1 cellular context compared by ENCODE assay signal in the genomic region with DNA sequence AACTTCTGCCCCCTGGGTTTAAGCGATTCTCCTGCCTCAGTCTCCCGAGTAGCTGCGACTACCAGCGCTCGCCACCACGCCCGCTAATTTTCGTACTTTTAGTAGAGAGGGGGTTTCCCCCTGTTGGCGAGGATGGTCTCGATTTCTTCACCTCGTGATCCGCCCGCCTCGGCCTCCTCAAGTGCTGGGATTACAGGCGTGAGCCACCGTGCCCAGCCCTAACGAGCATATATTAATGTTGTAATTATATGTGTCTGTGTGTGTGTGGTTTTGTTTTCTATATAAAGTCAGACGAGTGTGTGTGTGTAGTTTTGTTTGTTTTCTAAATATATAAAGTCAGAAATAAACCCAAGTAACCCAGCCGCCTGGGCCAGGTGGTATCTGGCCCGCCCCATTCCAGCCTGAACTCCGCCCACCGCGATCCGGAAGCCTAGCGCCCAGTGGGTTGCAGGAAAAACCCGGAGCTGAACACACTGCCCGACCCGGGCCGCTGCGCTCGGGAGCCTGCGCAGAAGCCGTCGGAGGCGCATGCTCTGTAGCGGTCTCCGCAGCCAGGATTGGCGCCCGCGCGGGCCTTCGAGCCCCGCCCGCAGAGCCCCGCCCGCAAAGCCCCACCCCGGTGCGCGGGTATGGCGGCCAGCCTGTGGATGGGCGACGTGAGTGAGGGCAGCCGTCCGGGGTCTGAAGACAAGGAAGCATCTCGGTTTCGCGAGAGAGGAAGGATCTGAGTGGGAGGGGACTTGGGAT.
A peak's percentile ranks its signal among the peaks of the same experiment; 100 is the strongest.
TF ChIP-seq lines count a peak whose summit lies in the region.

A gene (plus strand): TSS at position 604 of the 747 bp plus-strand sequence. CDS start 26 bp downstream, at position 630.

TF ChIP-seq in HepG2, 621 proteins besides CTCF, POLR2A, EP300 and RAD21 (continued from another document and continues in another):
- TF ChIP-seq, protein P1, sequence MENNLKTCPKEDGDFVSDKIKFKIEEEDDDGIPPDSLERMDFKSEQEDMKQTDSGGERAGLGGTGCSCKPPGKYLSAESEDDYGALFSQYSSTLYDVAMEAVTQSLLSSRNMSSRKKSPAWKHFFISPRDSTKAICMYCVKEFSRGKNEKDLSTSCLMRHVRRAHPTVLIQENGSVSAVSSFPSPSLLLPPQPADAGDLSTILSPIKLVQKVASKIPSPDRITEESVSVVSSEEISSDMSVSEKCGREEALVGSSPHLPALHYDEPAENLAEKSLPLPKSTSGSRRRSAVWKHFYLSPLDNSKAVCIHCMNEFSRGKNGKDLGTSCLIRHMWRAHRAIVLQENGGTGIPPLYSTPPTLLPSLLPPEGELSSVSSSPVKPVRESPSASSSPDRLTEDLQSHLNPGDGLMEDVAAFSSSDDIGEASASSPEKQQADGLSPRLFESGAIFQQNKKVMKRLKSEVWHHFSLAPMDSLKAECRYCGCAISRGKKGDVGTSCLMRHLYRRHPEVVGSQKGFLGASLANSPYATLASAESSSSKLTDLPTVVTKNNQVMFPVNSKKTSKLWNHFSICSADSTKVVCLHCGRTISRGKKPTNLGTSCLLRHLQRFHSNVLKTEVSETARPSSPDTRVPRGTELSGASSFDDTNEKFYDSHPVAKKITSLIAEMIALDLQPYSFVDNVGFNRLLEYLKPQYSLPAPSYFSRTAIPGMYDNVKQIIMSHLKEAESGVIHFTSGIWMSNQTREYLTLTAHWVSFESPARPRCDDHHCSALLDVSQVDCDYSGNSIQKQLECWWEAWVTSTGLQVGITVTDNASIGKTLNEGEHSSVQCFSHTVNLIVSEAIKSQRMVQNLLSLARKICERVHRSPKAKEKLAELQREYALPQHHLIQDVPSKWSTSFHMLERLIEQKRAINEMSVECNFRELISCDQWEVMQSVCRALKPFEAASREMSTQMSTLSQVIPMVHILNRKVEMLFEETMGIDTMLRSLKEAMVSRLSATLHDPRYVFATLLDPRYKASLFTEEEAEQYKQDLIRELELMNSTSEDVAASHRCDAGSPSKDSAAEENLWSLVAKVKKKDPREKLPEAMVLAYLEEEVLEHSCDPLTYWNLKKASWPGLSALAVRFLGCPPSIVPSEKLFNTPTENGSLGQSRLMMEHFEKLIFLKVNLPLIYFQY (CRISPR knock-in tag; IDR thresholded peaks at IDR 0.05; ENCODE audit: borderline replicate concordance): peak; percentile 83
- TF ChIP-seq ZSCAN29 (CRISPR knock-in tag; conservative IDR thresholded peaks at IDR 0.05) (no peak), NKX3-1 (CRISPR knock-in tag; IDR thresholded peaks at IDR 0.05) (no peak; the same call in 1 of the 2 replicates), ZNF12 (CRISPR knock-in tag; IDR thresholded peaks at IDR 0.05) (no peak), ESRRA (CRISPR knock-in tag; IDR thresholded peaks at IDR 0.05; ENCODE audit: low read depth) (no peak; the same call in 1 of the 2 replicates), RORA (CRISPR knock-in tag; IDR thresholded peaks at IDR 0.05) (no peak), ZNF432 (CRISPR knock-in tag; IDR thresholded peaks at IDR 0.05; ENCODE audit: borderline replicate concordance) (no peak), ZNF550 (CRISPR knock-in tag; IDR thresholded peaks at IDR 0.05; ENCODE audit: borderline replicate concordance) (no peak), NCOA1 (CRISPR knock-in tag; IDR thresholded peaks at IDR 0.05) (peak; percentile 77; the same call in 1 of the 2 replicates), ZKSCAN5 (CRISPR knock-in tag; IDR thresholded peaks at IDR 0.05) (no peak), ZNF343 (CRISPR knock-in tag; IDR thresholded peaks at IDR 0.05) (peak; percentile 49; the same call in 1 of the 2 replicates), ZNF891 (CRISPR knock-in tag; IDR thresholded peaks at IDR 0.05) (no peak; the same call in 1 of the 2 replicates), ZFAT (CRISPR knock-in tag; conservative IDR thresholded peaks at IDR 0.05) (no peak), ZNF746 (CRISPR knock-in tag; IDR thresholded peaks at IDR 0.05) (0 out of 2 replicates have a peak, but pooled peaks have one; percentile 31), CEBPB (IDR thresholded peaks at IDR 0.05; ENCODE audit: borderline replicate concordance, low read depth, low read length) (no peak), SRSF1 (optimal IDR thresholded peaks at IDR 0.05; ENCODE audit: low read depth, low read length) (peak; percentile 90), ZBTB42 (CRISPR knock-in tag; IDR thresholded peaks at IDR 0.05) (no peak), NCOA5 (CRISPR knock-in tag; IDR thresholded peaks at IDR 0.05) (no peak), ZBTB1 (CRISPR knock-in tag; IDR thresholded peaks at IDR 0.05; ENCODE audit: borderline replicate concordance) (no peak), ZNF563 (CRISPR knock-in tag; IDR thresholded peaks at IDR 0.05) (peak; percentile 30; the same call in 1 of the 2 replicates), REL (CRISPR knock-in tag; conservative IDR thresholded peaks at IDR 0.05) (no peak), DPF2 (CRISPR knock-in tag; IDR thresholded peaks at IDR 0.05; ENCODE audit: borderline replicate concordance, low read depth) (no peak), STAT5B (CRISPR knock-in tag; IDR thresholded peaks at IDR 0.05) (no peak), ZBTB8A (CRISPR knock-in tag; IDR thresholded peaks at IDR 0.05; ENCODE audit: borderline replicate concordance, low read depth) (no peak), MED13 (CRISPR knock-in tag; IDR thresholded peaks at IDR 0.05) (peak; percentile 29; the same call in 1 of the 2 replicates), ZFYVE20 (CRISPR knock-in tag; IDR thresholded peaks at IDR 0.05; ENCODE audit: borderline replicate concordance, low read depth) (no peak), NFYB (CRISPR knock-in tag; IDR thresholded peaks at IDR 0.05) (peak; percentile 16; the same call in 1 of the 2 replicates), SATB2 (CRISPR knock-in tag; IDR thresholded peaks at IDR 0.05) (no peak), ZNF263 (CRISPR knock-in tag; IDR thresholded peaks at IDR 0.05) (no peak; the same call in 1 of the 2 replicates), ZBTB20 (CRISPR knock-in tag; IDR thresholded peaks at IDR 0.05; ENCODE audit: borderline replicate concordance, low read depth) (no peak), IKZF4 (CRISPR knock-in tag; IDR thresholded peaks at IDR 0.05; ENCODE audit: borderline replicate concordance, low read depth, not compliant biosample characterization) (peak; percentile 84), ZNF670 (CRISPR knock-in tag; IDR thresholded peaks at IDR 0.05; ENCODE audit: borderline replicate concordance) (peak; percentile 82; the same call in 1 of the 2 replicates), SIX1 (CRISPR knock-in tag; IDR thresholded peaks at IDR 0.05; ENCODE audit: borderline replicate concordance) (no peak), ZNF841 (CRISPR knock-in tag; IDR thresholded peaks at IDR 0.05; ENCODE audit: borderline replicate concordance) (no peak)
- TF ChIP-seq, protein P2, sequence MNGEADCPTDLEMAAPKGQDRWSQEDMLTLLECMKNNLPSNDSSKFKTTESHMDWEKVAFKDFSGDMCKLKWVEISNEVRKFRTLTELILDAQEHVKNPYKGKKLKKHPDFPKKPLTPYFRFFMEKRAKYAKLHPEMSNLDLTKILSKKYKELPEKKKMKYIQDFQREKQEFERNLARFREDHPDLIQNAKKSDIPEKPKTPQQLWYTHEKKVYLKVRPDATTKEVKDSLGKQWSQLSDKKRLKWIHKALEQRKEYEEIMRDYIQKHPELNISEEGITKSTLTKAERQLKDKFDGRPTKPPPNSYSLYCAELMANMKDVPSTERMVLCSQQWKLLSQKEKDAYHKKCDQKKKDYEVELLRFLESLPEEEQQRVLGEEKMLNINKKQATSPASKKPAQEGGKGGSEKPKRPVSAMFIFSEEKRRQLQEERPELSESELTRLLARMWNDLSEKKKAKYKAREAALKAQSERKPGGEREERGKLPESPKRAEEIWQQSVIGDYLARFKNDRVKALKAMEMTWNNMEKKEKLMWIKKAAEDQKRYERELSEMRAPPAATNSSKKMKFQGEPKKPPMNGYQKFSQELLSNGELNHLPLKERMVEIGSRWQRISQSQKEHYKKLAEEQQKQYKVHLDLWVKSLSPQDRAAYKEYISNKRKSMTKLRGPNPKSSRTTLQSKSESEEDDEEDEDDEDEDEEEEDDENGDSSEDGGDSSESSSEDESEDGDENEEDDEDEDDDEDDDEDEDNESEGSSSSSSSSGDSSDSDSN (CRISPR knock-in tag; IDR thresholded peaks at IDR 0.05): 0 out of 2 replicates have a peak, but pooled peaks have one; percentile 63
- TF ChIP-seq, protein P3, sequence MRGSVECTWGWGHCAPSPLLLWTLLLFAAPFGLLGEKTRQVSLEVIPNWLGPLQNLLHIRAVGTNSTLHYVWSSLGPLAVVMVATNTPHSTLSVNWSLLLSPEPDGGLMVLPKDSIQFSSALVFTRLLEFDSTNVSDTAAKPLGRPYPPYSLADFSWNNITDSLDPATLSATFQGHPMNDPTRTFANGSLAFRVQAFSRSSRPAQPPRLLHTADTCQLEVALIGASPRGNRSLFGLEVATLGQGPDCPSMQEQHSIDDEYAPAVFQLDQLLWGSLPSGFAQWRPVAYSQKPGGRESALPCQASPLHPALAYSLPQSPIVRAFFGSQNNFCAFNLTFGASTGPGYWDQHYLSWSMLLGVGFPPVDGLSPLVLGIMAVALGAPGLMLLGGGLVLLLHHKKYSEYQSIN (CRISPR knock-in tag; IDR thresholded peaks at IDR 0.05; ENCODE audit: borderline replicate concordance): no peak
- TF ChIP-seq, protein P4, sequence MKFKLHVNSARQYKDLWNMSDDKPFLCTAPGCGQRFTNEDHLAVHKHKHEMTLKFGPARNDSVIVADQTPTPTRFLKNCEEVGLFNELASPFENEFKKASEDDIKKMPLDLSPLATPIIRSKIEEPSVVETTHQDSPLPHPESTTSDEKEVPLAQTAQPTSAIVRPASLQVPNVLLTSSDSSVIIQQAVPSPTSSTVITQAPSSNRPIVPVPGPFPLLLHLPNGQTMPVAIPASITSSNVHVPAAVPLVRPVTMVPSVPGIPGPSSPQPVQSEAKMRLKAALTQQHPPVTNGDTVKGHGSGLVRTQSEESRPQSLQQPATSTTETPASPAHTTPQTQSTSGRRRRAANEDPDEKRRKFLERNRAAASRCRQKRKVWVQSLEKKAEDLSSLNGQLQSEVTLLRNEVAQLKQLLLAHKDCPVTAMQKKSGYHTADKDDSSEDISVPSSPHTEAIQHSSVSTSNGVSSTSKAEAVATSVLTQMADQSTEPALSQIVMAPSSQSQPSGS (CRISPR knock-in tag; IDR thresholded peaks at IDR 0.05): peak; percentile 64; the same call in 1 of the 2 replicates
- TF ChIP-seq, protein P5, sequence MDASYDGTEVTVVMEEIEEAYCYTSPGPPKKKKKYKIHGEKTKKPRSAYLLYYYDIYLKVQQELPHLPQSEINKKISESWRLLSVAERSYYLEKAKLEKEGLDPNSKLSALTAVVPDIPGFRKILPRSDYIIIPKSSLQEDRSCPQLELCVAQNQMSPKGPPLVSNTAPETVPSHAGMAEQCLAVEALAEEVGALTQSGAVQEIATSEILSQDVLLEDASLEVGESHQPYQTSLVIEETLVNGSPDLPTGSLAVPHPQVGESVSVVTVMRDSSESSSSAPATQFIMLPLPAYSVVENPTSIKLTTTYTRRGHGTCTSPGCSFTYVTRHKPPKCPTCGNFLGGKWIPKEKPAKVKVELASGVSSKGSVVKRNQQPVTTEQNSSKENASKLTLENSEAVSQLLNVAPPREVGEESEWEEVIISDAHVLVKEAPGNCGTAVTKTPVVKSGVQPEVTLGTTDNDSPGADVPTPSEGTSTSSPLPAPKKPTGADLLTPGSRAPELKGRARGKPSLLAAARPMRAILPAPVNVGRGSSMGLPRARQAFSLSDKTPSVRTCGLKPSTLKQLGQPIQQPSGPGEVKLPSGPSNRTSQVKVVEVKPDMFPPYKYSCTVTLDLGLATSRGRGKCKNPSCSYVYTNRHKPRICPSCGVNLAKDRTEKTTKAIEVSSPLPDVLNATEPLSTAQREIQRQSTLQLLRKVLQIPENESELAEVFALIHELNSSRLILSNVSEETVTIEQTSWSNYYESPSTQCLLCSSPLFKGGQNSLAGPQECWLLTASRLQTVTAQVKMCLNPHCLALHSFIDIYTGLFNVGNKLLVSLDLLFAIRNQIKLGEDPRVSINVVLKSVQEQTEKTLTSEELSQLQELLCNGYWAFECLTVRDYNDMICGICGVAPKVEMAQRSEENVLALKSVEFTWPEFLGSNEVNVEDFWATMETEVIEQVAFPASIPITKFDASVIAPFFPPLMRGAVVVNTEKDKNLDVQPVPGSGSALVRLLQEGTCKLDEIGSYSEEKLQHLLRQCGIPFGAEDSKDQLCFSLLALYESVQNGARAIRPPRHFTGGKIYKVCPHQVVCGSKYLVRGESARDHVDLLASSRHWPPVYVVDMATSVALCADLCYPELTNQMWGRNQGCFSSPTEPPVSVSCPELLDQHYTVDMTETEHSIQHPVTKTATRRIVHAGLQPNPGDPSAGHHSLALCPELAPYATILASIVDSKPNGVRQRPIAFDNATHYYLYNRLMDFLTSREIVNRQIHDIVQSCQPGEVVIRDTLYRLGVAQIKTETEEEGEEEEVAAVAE (CRISPR knock-in tag; IDR thresholded peaks at IDR 0.05; ENCODE audit: borderline replicate concordance): no peak
- TF ChIP-seq, protein P6, sequence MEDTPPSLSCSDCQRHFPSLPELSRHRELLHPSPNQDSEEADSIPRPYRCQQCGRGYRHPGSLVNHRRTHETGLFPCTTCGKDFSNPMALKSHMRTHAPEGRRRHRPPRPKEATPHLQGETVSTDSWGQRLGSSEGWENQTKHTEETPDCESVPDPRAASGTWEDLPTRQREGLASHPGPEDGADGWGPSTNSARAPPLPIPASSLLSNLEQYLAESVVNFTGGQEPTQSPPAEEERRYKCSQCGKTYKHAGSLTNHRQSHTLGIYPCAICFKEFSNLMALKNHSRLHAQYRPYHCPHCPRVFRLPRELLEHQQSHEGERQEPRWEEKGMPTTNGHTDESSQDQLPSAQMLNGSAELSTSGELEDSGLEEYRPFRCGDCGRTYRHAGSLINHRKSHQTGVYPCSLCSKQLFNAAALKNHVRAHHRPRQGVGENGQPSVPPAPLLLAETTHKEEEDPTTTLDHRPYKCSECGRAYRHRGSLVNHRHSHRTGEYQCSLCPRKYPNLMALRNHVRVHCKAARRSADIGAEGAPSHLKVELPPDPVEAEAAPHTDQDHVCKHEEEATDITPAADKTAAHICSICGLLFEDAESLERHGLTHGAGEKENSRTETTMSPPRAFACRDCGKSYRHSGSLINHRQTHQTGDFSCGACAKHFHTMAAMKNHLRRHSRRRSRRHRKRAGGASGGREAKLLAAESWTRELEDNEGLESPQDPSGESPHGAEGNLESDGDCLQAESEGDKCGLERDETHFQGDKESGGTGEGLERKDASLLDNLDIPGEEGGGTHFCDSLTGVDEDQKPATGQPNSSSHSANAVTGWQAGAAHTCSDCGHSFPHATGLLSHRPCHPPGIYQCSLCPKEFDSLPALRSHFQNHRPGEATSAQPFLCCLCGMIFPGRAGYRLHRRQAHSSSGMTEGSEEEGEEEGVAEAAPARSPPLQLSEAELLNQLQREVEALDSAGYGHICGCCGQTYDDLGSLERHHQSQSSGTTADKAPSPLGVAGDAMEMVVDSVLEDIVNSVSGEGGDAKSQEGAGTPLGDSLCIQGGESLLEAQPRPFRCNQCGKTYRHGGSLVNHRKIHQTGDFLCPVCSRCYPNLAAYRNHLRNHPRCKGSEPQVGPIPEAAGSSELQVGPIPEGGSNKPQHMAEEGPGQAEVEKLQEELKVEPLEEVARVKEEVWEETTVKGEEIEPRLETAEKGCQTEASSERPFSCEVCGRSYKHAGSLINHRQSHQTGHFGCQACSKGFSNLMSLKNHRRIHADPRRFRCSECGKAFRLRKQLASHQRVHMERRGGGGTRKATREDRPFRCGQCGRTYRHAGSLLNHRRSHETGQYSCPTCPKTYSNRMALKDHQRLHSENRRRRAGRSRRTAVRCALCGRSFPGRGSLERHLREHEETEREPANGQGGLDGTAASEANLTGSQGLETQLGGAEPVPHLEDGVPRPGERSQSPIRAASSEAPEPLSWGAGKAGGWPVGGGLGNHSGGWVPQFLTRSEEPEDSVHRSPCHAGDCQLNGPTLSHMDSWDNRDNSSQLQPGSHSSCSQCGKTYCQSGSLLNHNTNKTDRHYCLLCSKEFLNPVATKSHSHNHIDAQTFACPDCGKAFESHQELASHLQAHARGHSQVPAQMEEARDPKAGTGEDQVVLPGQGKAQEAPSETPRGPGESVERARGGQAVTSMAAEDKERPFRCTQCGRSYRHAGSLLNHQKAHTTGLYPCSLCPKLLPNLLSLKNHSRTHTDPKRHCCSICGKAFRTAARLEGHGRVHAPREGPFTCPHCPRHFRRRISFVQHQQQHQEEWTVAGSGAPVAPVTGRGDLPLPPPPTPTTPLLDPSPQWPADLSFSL (CRISPR knock-in tag; IDR thresholded peaks at IDR 0.05): no peak
